ENCODE assay signal across 20 cellular contexts in the genomic region with DNA sequence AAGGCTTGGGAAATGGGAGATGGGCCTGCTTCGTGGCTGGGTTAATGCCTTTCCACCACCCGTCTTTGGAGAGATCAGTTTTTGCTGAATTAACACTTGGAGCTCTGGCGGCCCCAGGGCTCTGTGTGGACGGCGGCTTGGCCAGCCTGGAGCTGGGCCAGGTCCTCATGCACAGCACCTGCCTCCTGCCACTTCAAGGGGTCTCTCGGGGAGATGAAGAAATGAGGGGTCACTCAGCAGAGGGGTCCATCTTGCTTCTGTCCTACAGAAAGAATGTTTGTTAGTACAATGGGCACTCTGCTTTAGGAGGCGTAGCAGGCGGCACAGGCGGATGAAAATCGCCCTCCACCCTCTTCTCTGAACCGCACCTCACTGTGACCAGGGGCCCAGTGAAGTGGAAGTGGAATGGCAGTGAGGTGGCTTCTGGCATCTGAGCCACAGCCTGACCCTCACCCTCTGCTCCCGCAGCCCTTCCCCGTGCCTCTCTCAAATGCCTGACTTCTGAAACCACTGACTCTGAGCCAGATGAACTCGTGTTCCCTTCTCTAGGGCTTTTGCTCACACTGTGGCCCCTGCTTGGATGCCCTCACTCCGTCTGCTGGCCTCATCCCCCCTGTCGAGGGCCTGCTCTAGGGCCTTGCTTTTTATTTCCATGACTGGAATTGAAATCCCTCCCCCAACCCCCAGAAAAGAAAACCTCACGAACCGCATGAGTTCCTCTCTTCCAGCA. TPM values are rescaled to one million over a fixed set of nuclear protein-coding genes. Genes with fewer than 3 reads are reported as not detected.
DNase-seq lines count a peak whose midpoint lies in the region; ATAC-seq and TF ChIP-seq lines count a peak whose summit lies in the region.
"Had no signal": no experiment of that assay in that cellular context is flagged by ENCODE, and none has a peak within 500 bp of the region (broad histone marks: within the 10 kb centered on the region; RNA-seq: fewer than 3 reads in every experiment).

No MANE protein-coding gene starts in this region.

- H3K4me2 ChIP-seq in trophoblast cell (ENCODE audit: low read length) = no peak overlapping the region
- H3K4me2 ChIP-seq: hepatocyte, PC-9 had no signal

- H3K23ac ChIP-seq in trophoblast cell (ENCODE audit: low read length) = no peak overlapping the region

- no peak for ATAC-seq in GM18873 (IDR thresholded peaks at IDR 0.05; ENCODE audit: low FRiP score, unreplicated experiment)
- ATAC-seq: activated CD4-positive, CD25-positive, alpha-beta regulatory T cell treated with anti-CD3 and anti-CD28 coated beads, Interleukin-2, amount 50 U/mL, for 24 hours; activated T-helper 17 cell treated with anti-CD3 and anti-CD28 coated beads, Interleukin-2, amount 50 U/mL, for 72 hours had no signal

- no CpG with 5 or more reads among the region's 18 CpGs for WGBS in trophoblast cell (ENCODE audit: extremely low coverage, insufficient coverage, insufficient read length)
- 82% methylated on average over 18 of the region's 18 CpGs for WGBS in esophagus muscularis mucosa

- no peak overlapping the region for H3K4ac ChIP-seq in trophoblast cell (ENCODE audit: low read depth, low read length)

- H3K4me1 ChIP-seq in NT2/D1 (ENCODE audit: insufficient read depth, insufficient read length) (peaks cover 27% of the 10 kb centered on the region), trophoblast cell (ENCODE audit: control insufficient read depth in 1 of 2, insufficient read depth in 2 of 2, low read length in 2 of 2) (peaks cover 19 to 23% of the 10 kb centered on the region in 2 experiments), esophagus muscularis mucosa (peaks cover 0 to 4% (median 0%) of the 10 kb centered on the region in 4 donors)

- no peaks in the 10 kb centered on the region for H3K27me3 ChIP-seq in NT2/D1 (ENCODE audit: insufficient read depth, insufficient read length)
- no peaks in the 10 kb centered on the region for H3K27me3 ChIP-seq in trophoblast cell (ENCODE audit: insufficient read depth, low read length)
- H3K27me3 ChIP-seq in MG63 = no peaks in the 10 kb centered on the region
- no peaks in the 10 kb centered on the region for H3K27me3 ChIP-seq in esophagus muscularis mucosa
- H3K27me3 ChIP-seq: adrenal gland, hepatocyte, stomach, vagina had no signal

- no peak overlapping the region for H4K91ac ChIP-seq in trophoblast cell (ENCODE audit: low read depth, low read length)

- no peak for TF ChIP-seq POLR2A in esophagus muscularis mucosa (IDR thresholded peaks at IDR 0.05; ENCODE audit: low read depth)

- no peak overlapping the region for H2BK120ac ChIP-seq in trophoblast cell (ENCODE audit: insufficient read depth, low read length, poor library complexity)

- DNase-seq in DMS79 (lab: John Stamatoyannopoulos, UW) (peak; percentile 59), NT2/D1 (ENCODE audit: low read depth, low spot score) (no peak), fibroblast of peridontal ligament (ENCODE audit: extremely low read depth) (peak; percentile 34), trophoblast cell (no peak), MG63 (no peak), esophagus muscularis mucosa (ENCODE audit: extremely low spot score) (no peak)
- DNase-seq in stimulated activated CD4-positive, alpha-beta T cell treated with anti-CD3 and anti-CD28 coated beads, Interleukin-1b, Interleukin-23, amount 100 ng/mL, for 48 hours = no peak
- DNase-seq: CD4-positive, alpha-beta T cell; effector memory CD4-positive, alpha-beta T cell; kidney; NCI-H2171 treated with DMSO at 0.1 percent for 48 hours; PC-9; stomach had no signal

- H2BK5ac ChIP-seq in trophoblast cell (ENCODE audit: low read depth, low read length, poor library complexity) = no peak overlapping the region

- no peaks in the 10 kb centered on the region for H3K79me2 ChIP-seq in trophoblast cell (ENCODE audit: control insufficient read depth, insufficient read depth, low read length, poor library complexity)
- H3K79me2 ChIP-seq: hepatocyte had no signal

- H2BK12ac ChIP-seq in trophoblast cell (ENCODE audit: low read length) = peak overlapping the region; percentile 42

- H3K36me3 ChIP-seq in NT2/D1 (ENCODE audit: insufficient read depth, insufficient read length, low read length) = no peaks in the 10 kb centered on the region
- H3K36me3 ChIP-seq in trophoblast cell (ENCODE audit: control insufficient read depth in 1 of 2, insufficient read depth in 2 of 2, low read length in 2 of 2) = no peaks in the 10 kb centered on the region
- no peaks in the 10 kb centered on the region for H3K36me3 ChIP-seq in MG63
- no peaks in the 10 kb centered on the region for H3K36me3 ChIP-seq in esophagus muscularis mucosa
- H3K36me3 ChIP-seq: stomach, vagina had no signal

- TF ChIP-seq CTCF in esophagus muscularis mucosa (IDR thresholded peaks at IDR 0.05) = no peak

- peak overlapping the region; percentile 30 for H2AK5ac ChIP-seq in trophoblast cell (ENCODE audit: low read length)

- peaks cover 4% of the 10 kb centered on the region for H3K79me1 ChIP-seq in trophoblast cell (ENCODE audit: low read length)

- TF ChIP-seq EP300 in esophagus muscularis mucosa (IDR thresholded peaks at IDR 0.05) = no peak

- H3K9ac ChIP-seq in NT2/D1 (ENCODE audit: insufficient read length, low read depth) = peak overlapping the region; percentile 12
- no peak overlapping the region for H3K9ac ChIP-seq in trophoblast cell (ENCODE audit: low read length)

- no peak overlapping the region for H2AFZ ChIP-seq in trophoblast cell (ENCODE audit: insufficient read depth, low read length, poor library complexity)
- H2AFZ ChIP-seq: hepatocyte, PC-9 had no signal

- H3K14ac ChIP-seq in trophoblast cell (ENCODE audit: low read length) = no peak overlapping the region

- H4K8ac ChIP-seq in trophoblast cell (ENCODE audit: low read depth, low read length) = no peak overlapping the region

- no peak overlapping the region for H3K18ac ChIP-seq in trophoblast cell (ENCODE audit: low read length)

- intact Hi-C loops in esophagus muscularis mucosa (cut with DNase I) = no loop called here

- H3K9me3 ChIP-seq in NT2/D1 (ENCODE audit: insufficient read depth, low read length) (no peaks in the 10 kb centered on the region), trophoblast cell (ENCODE audit: insufficient read depth, low read depth, low read length) (no peaks in the 10 kb centered on the region), MG63 (no peaks in the 10 kb centered on the region), esophagus muscularis mucosa (no peaks in the 10 kb centered on the region)
- H3K9me3 ChIP-seq: adrenal gland, stomach, vagina had no signal

- no peak overlapping the region for H4K12ac ChIP-seq in trophoblast cell (ENCODE audit: low read depth, low read length)

- H3K4me3 ChIP-seq in NT2/D1 (ENCODE audit: insufficient read length, low read depth) (no peak overlapping the region), trophoblast cell (ENCODE audit: low read depth, low read length) (no peak overlapping the region), MG63 (no peak overlapping the region), esophagus muscularis mucosa (no peak overlapping the region)
- H3K4me3 ChIP-seq: adrenal gland, hepatocyte, PC-9, stomach, vagina had no signal

- H3K27ac ChIP-seq in trophoblast cell (ENCODE audit: low read depth, low read length) (no peak overlapping the region), esophagus muscularis mucosa (replicated peaks in 1 of 4) (no peak overlapping the region)
- H3K27ac ChIP-seq: adrenal gland, PC-9, stomach, vagina had no signal

RNA-seq across cellular contexts. Expression of a gene that starts 42.2 kb away (rescaled TPM):
- 0.40 and 0.55 TPM in 2 replicates for polyA plus RNA-seq in trophoblast cell (2013)
- total RNA-seq in MG63 (2014; rRNA removed; shearing (Covaris generic); ENCODE audit: low replicate concordance) = 0.76 and 2.0 TPM in 2 replicates
- total RNA-seq in esophagus muscularis mucosa = 1 to 10 TPM in 2 of 4 donors, under 1 TPM in 2; 0.42 to 3.2 (median 1.7) TPM
- total RNA-seq: PC-9 had no signal

RNA-seq across cellular contexts. Expression of a gene that starts 42.4 kb away (rescaled TPM):
- polyA plus RNA-seq in trophoblast cell (2013) = 1.2 and 1.3 TPM in 2 replicates
- total RNA-seq in MG63 (2014; rRNA removed; shearing (Covaris generic); ENCODE audit: low replicate concordance) = 0.89 and 2.4 TPM in 2 replicates
- under 1 TPM in 3 of 4 donors, not detected in 1; 0.52 to 0.83 (median 0.63) TPM for total RNA-seq in esophagus muscularis mucosa
- total RNA-seq: PC-9, SK-MEL-5, vagina had no signal

Comparison
In these comparisons a context has a peak if more than half of its experiments do, and no peak if none do; other contexts are left out.
1. DNase-seq: peak in DMS79 (single experiment) and fibroblast of peridontal ligament (single experiment); none in NT2/D1 (single experiment), trophoblast cell (0 of 2), stimulated activated CD4-positive, alpha-beta T cell treated with anti-CD3 and anti-CD28 coated beads, Interleukin-1b, Interleukin-23, amount 100 ng/mL, for 48 hours (single experiment), MG63 (single experiment) and esophagus muscularis mucosa (single experiment).